Comparison of ENCODE assay signal across 8 cellular contexts in the genomic region with DNA sequence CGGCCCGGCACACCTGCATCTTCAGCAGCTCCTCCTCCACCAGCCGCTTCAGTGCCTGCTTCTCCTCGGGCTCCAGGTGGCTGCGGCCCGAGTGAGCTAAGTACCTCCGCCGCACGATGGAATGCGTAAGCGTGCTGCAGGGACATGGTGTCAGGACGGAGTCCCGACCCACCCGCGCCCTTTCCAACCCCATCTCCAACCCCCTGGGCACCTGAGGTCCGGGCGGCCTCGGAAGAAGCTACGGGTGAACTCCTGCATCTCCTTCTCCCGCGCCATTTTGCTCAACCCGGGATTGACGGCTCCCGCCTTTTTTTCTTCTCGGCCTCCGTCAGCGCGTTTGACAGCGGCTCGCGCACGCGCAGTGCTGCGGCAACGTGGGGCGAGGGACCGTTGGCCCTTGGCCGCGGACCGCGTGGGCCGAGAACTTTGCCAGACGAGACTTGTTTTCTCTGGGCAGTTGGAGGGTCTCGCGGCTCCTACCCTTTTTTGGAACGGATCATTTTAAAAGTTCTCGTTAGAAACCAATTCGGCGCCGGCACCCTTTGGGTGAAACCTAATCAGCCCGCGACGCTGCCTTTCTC. TPM values are rescaled to one million over a fixed set of nuclear protein-coding genes. Genes with fewer than 3 reads are reported as not detected.
A peak's percentile ranks its signal among the peaks of the same experiment; 100 is the strongest.
DNase-seq lines count a peak whose midpoint lies in the region; ATAC-seq and TF ChIP-seq lines count a peak whose summit lies in the region.

A gene with protein sequence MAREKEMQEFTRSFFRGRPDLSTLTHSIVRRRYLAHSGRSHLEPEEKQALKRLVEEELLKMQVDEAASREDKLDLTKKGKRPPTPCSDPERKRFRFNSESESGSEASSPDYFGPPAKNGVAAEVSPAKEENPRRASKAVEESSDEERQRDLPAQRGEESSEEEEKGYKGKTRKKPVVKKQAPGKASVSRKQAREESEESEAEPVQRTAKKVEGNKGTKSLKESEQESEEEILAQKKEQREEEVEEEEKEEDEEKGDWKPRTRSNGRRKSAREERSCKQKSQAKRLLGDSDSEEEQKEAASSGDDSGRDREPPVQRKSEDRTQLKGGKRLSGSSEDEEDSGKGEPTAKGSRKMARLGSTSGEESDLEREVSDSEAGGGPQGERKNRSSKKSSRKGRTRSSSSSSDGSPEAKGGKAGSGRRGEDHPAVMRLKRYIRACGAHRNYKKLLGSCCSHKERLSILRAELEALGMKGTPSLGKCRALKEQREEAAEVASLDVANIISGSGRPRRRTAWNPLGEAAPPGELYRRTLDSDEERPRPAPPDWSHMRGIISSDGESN (minus strand): TSS at position 288 of the 581 bp plus-strand sequence. CDS start 12 bp downstream, at position 276.

- H3K9me3 ChIP-seq in DOHH2 (ENCODE audit: control insufficient read depth, insufficient read depth, low read length) (no peaks in the 10 kb centered on the region), fibroblast of lung (ENCODE audit: control insufficient read depth, insufficient read depth, low read depth, low read length) (no peaks in the 10 kb centered on the region)

- peak within 1 kb of the TSS; percentile 93 for H2AFZ ChIP-seq in fibroblast of lung (ENCODE audit: low read length)

- peaks cover 14% of the 10 kb centered on the region for H3F3A ChIP-seq in DOHH2 (ENCODE audit: control insufficient read depth, insufficient read depth)

- H4K20me1 ChIP-seq in DOHH2 (ENCODE audit: control insufficient read depth, insufficient read depth, low read depth, low read length) (no peaks in the 10 kb centered on the region), fibroblast of lung (ENCODE audit: control insufficient read depth, extremely low read depth, insufficient read depth, low read length) (no peaks in the 10 kb centered on the region)

- TF ChIP-seq CTCF in DOHH2 (IDR thresholded peaks at IDR 0.05; ENCODE audit: low read depth, low read length, poor library complexity, severe bottlenecking) (no peak), fibroblast of lung (conservative IDR thresholded peaks at IDR 0.05 in 1 of 2, IDR thresholded peaks at IDR 0.05 in 1 of 2; ENCODE audit: low read depth in 1 of 2, low read length in 2 of 2) (no peak), natural killer cell (IDR thresholded peaks at IDR 0.05) (no peak)

- ATAC-seq in GM21825 (IDR thresholded peaks at IDR 0.05; ENCODE audit: unreplicated experiment): peak; percentile 32
- ATAC-seq in natural killer cell: peak; percentile 60 to 78 (median 69)

- H3K27ac ChIP-seq in DOHH2 (ENCODE audit: low read depth, low read length) (peak within 1 kb of the TSS; percentile 97), fibroblast of lung (ENCODE audit: insufficient read depth, low read length) (peak within 1 kb of the TSS; percentile 97)

- no peaks in the 10 kb centered on the region for H3K9me2 ChIP-seq in DOHH2 (replicated peaks; ENCODE audit: control insufficient read depth, low read length)

- H3K4me2 ChIP-seq in DOHH2 (ENCODE audit: low read length) (peak within 1 kb of the TSS; percentile 100), fibroblast of lung (ENCODE audit: extremely low read depth, insufficient read depth, low read length) (peak within 1 kb of the TSS; percentile 98)

- H3K4me3 Mint-ChIP-seq in natural killer cell: peak within 1 kb of the TSS; percentile 99

- H3K4me1 Mint-ChIP-seq in natural killer cell: peaks cover 13 to 40% of the 10 kb centered on the region in 2 donors

- H3K4me3 ChIP-seq in DOHH2 (ENCODE audit: low read length) (peak within 1 kb of the TSS; percentile 89), fibroblast of lung (replicated peaks in 1 of 4; ENCODE audit: control extremely low read depth in 1 of 4, insufficient read depth in 1 of 4, low read depth in 3 of 4, low read length in 4 of 4) (peak within 1 kb of the TSS; percentile 74 to 97 (median 93))

- H3K27me3 ChIP-seq in DOHH2 (ENCODE audit: control insufficient read depth, low read length) (no peaks in the 10 kb centered on the region), fibroblast of lung (ENCODE audit: control insufficient read depth, insufficient read depth, low read length) (no peaks in the 10 kb centered on the region)

- intact Hi-C loops in natural killer cell (cut with micrococcal nuclease): no loop called here

- peak; percentile 79 for DNase-seq in LHCN-M2 (ENCODE audit: low read depth)
- DNase-seq in RPMI8226: peak; percentile 96
- DNase-seq in activated T-helper 1 cell treated with anti-CD3 and anti-CD28 coated beads, Interleukin-2, amount 50 U/mL, for 16 hours (ENCODE audit: low read depth in 1 of 2, low spot score in 1 of 2): peak; percentile 69 to 79
- peak; percentile 56 to 80 for DNase-seq in fibroblast of lung (ENCODE audit: low read depth in 2 of 2)
- DNase-seq in natural killer cell: peak; percentile 84
- peak; percentile 81 for DNase-seq in stimulated activated naive CD4-positive, alpha-beta T cell treated with Interleukin-2 at 50 U/mL for 16 hours (lab: John Stamatoyannopoulos, UW)

- H3K79me2 ChIP-seq in DOHH2 (ENCODE audit: control insufficient read depth, low read length): peaks cover 38% of the 10 kb centered on the region
- H3K79me2 ChIP-seq in fibroblast of lung (ENCODE audit: control insufficient read depth, insufficient read depth, low read length): peaks cover 6% of the 10 kb centered on the region

- no peaks in the 10 kb centered on the region for H3K9me3 Mint-ChIP-seq in natural killer cell

- H3K36me3 Mint-ChIP-seq in natural killer cell: no peaks in the 10 kb centered on the region

- no peaks in the 10 kb centered on the region for H3K27me3 Mint-ChIP-seq in natural killer cell (ENCODE audit: low read depth in 2 of 2)

- H3K4me1 ChIP-seq in DOHH2 (ENCODE audit: control insufficient read depth, low read length) (peaks cover 36% of the 10 kb centered on the region), fibroblast of lung (ENCODE audit: control insufficient read depth, extremely low read depth, insufficient read depth, low read length) (peaks cover 14% of the 10 kb centered on the region)

- H3K27ac Mint-ChIP-seq in natural killer cell: peak within 1 kb of the TSS; percentile 97 to 98

- H3K36me3 ChIP-seq in DOHH2 (ENCODE audit: control insufficient read depth, low read length) (peaks cover 85% of the 10 kb centered on the region), fibroblast of lung (ENCODE audit: control insufficient read depth, insufficient read depth, low read length) (peaks cover 16% of the 10 kb centered on the region)

- H3K9ac ChIP-seq in fibroblast of lung (ENCODE audit: insufficient read depth, low read length): peak within 1 kb of the TSS; percentile 83

RNA-seq across cellular contexts. Expression of the gene that starts here (rescaled TPM):
- total RNA-seq in LHCN-M2 (2014; rRNA removed) (12.2 and 22.4 TPM in 2 replicates), fibroblast of lung (5.6 and 7.9 TPM in 2 replicates), natural killer cell (10 to 100 TPM; 11.1 to 13.4 (median 12.7) TPM)
- polyA plus RNA-seq in LHCN-M2 (2012): 12.8 TPM
- 3.0 and 7.2 TPM in 2 replicates for polyA plus RNA-seq in fibroblast of lung
- polyA plus RNA-seq in fibroblast of lung (2012): 5.7 and 14.8 TPM in 2 replicates
- 6.8 and 7.4 TPM in 2 replicates for polyA minus RNA-seq in fibroblast of lung (ENCODE audit: low replicate concordance)

Comparison
In these comparisons a context has a peak if more than half of its experiments do, and no peak if none do; other contexts are left out.
1. Peak in every context shown above with its lines: DNase-seq, ATAC-seq, H3K4me3 ChIP-seq and H3K27ac ChIP-seq.